Comparison of ENCODE assay signal across 17 cellular contexts in genomic region chr4:1570291-1571164, GRCh38.
A peak's percentile ranks its signal among the peaks of the same experiment; 100 is the strongest.
DNase-seq lines count a peak whose midpoint lies in the region; ATAC-seq and TF ChIP-seq lines count a peak whose summit lies in the region.
"Had no signal": no experiment of that assay in that cellular context is flagged by ENCODE, and none has a peak within 500 bp of the region (broad histone marks: within the 10 kb centered on the region; RNA-seq: fewer than 3 reads in every experiment).

No MANE protein-coding gene starts in this region.

- no peak overlapping the region for H2BK120ac ChIP-seq in mesenchymal stem cell (ENCODE audit: low read depth, low read length)

- no peak overlapping the region for H3K4me3 Mint-ChIP-seq in endodermal cell
- H3K4me3 Mint-ChIP-seq: HFFc6 had no signal

- no peaks in the 10 kb centered on the region for H3K79me1 ChIP-seq in mesenchymal stem cell (replicated peaks; ENCODE audit: low read length, poor library complexity, severe bottlenecking)

- H2BK12ac ChIP-seq in mesenchymal stem cell (ENCODE audit: low read length in 2 of 2): no peak overlapping the region

- H3K18ac ChIP-seq in mesenchymal stem cell (ENCODE audit: low read depth in 1 of 2, low read length in 2 of 2): no peak overlapping the region

- H4K8ac ChIP-seq in mesenchymal stem cell (ENCODE audit: low read length): no peak overlapping the region

- peaks cover 16% of the 10 kb centered on the region for H3K4me1 Mint-ChIP-seq in endodermal cell

- H3K4me1 ChIP-seq in right atrium auricular region (no peaks in the 10 kb centered on the region), endodermal cell (ENCODE audit: control insufficient read depth, insufficient read depth, low read length) (peaks cover 2% of the 10 kb centered on the region), mesenchymal stem cell (ENCODE audit: control insufficient read depth, insufficient read depth, low read depth, low read length) (peaks cover 4% of the 10 kb centered on the region), spleen (peaks cover 0 to 30% (median 3%) of the 10 kb centered on the region in 6 donors)

- no peaks in the 10 kb centered on the region for H3K36me3 Mint-ChIP-seq in endodermal cell (ENCODE audit: low read depth)

- H3K4me2 ChIP-seq in mesenchymal stem cell (ENCODE audit: low read length, poor library complexity, severe bottlenecking): no peak overlapping the region
- H3K4me2 ChIP-seq: BLaER1 treated with 17β-estradiol and CSF1 and Interleukin-3, amounts not matched to agents 10 nM and 100 nM had no signal

- H3K36me3 ChIP-seq in right atrium auricular region (no peaks in the 10 kb centered on the region), endodermal cell (ENCODE audit: control insufficient read depth, insufficient read depth, low read length) (no peaks in the 10 kb centered on the region), mesenchymal stem cell (ENCODE audit: control insufficient read depth in 1 of 2, insufficient read depth in 2 of 2, low read depth in 1 of 2, low read length in 2 of 2) (no peaks in the 10 kb centered on the region), spleen (no peaks in the 10 kb centered on the region)
- H3K36me3 ChIP-seq: BLaER1 treated with 17β-estradiol and CSF1 and Interleukin-3, amounts not matched to agents 10 nM and 100 nM had no signal

- H3K4ac ChIP-seq in mesenchymal stem cell (ENCODE audit: low read depth in 1 of 2, low read length in 2 of 2): no peak overlapping the region

- H2AK5ac ChIP-seq in mesenchymal stem cell (ENCODE audit: low read length, severe bottlenecking): no peak overlapping the region

- no peak overlapping the region for H2BK15ac ChIP-seq in mesenchymal stem cell (ENCODE audit: low read depth, poor library complexity, severe bottlenecking)

- peaks cover 2% of the 10 kb centered on the region for H3K27me3 Mint-ChIP-seq in endodermal cell (ENCODE audit: insufficient read depth)

- H2AFZ ChIP-seq in mesenchymal stem cell (ENCODE audit: low read depth, low read length): no peak overlapping the region

- ATAC-seq in Right ventricle myocardium inferior (no peak), HG03039 (IDR thresholded peaks at IDR 0.05; ENCODE audit: unreplicated experiment) (no peak)

- no peak overlapping the region for H3K4me3 ChIP-seq in right atrium auricular region
- H3K4me3 ChIP-seq in endodermal cell (ENCODE audit: low read length): no peak overlapping the region
- no peak overlapping the region for H3K4me3 ChIP-seq in mesenchymal stem cell (ENCODE audit: insufficient read depth in 1 of 2, low read depth in 1 of 2, low read length in 2 of 2)
- no peak overlapping the region for H3K4me3 ChIP-seq in spleen
- H3K4me3 ChIP-seq: BLaER1 treated with 17β-estradiol and CSF1 and Interleukin-3, amounts not matched to agents 10 nM and 100 nM had no signal

- H3K9ac ChIP-seq in endodermal cell (ENCODE audit: extremely low read depth, low read length, poor library complexity, severe bottlenecking) (no peak overlapping the region), mesenchymal stem cell (ENCODE audit: low read length) (no peak overlapping the region)
- H3K9ac ChIP-seq: BLaER1 treated with 17β-estradiol and CSF1 and Interleukin-3, amounts not matched to agents 10 nM and 100 nM had no signal

- intact Hi-C loops in Right ventricle myocardium inferior (cut with DNase I): no loop called here
- intact Hi-C loops in spleen (cut with DNase I; ENCODE audit: low total_unique reads): no loop called here

- H3K9me3 ChIP-seq in right atrium auricular region (no peaks in the 10 kb centered on the region), endodermal cell (ENCODE audit: control insufficient read depth, low read length) (no peaks in the 10 kb centered on the region), mesenchymal stem cell (ENCODE audit: control insufficient read depth, low read length) (no peaks in the 10 kb centered on the region), spleen (no peaks in the 10 kb centered on the region)
- H3K9me3 ChIP-seq: BLaER1 treated with 17β-estradiol and CSF1 and Interleukin-3, amounts not matched to agents 10 nM and 100 nM had no signal

- H3K27ac Mint-ChIP-seq in endodermal cell: no peak overlapping the region
- H3K27ac Mint-ChIP-seq: HFFc6 had no signal

- no peak overlapping the region for H2BK5ac ChIP-seq in mesenchymal stem cell (ENCODE audit: low read depth, low read length, poor library complexity, severe bottlenecking)

- peaks cover 3% of the 10 kb centered on the region for H3K9me3 Mint-ChIP-seq in endodermal cell
- H3K9me3 Mint-ChIP-seq: HFFc6 had no signal

- DNase-seq in Right ventricle myocardium inferior (ENCODE audit: missing footprints) (peak; percentile 60), right atrium auricular region (ENCODE audit: low spot score) (no peak), endodermal cell (peak; percentile 61), mesenchymal stem cell (no peak), spleen (peak; percentile 71), NCI-H2081 (lab: John Stamatoyannopoulos, UW) (no peak)
- DNase-seq in stimulated activated CD4-positive, alpha-beta T cell treated with anti-CD3 and anti-CD28 coated beads, Interleukin-2, amount 100 ng/mL, for 24 hours: no peak
- DNase-seq: 8988T, GF-D8, GOT3, HFFc6, NCI-H1436 treated with DMSO at 0.1 percent for 48 hours, NCI-H2107, NCI-H345, NCI-H526 treated with DMSO at 0.1 percent for 48 hours had no signal

- no peaks in the 10 kb centered on the region for H3K27me3 ChIP-seq in right atrium auricular region
- no peaks in the 10 kb centered on the region for H3K27me3 ChIP-seq in endodermal cell (ENCODE audit: control insufficient read depth, insufficient read depth, low read length, poor library complexity, severe bottlenecking)
- H3K27me3 ChIP-seq in mesenchymal stem cell (ENCODE audit: control insufficient read depth in 1 of 2, insufficient read depth in 1 of 2, low read length in 2 of 2): peaks cover 19 to 45% of the 10 kb centered on the region in 2 experiments
- peaks cover 0 to 48% (median 33%) of the 10 kb centered on the region in 7 donors for H3K27me3 ChIP-seq in spleen (replicated peaks in 1 of 7)

- H3K14ac ChIP-seq in mesenchymal stem cell (ENCODE audit: low read length in 2 of 2): peak overlapping the region in 1 of 2 experiments; percentile 23

- H3K23ac ChIP-seq in mesenchymal stem cell (ENCODE audit: low read length in 2 of 2): no peak overlapping the region

- H4K91ac ChIP-seq in mesenchymal stem cell (ENCODE audit: low read length): peak overlapping the region; percentile 28

- 85 to 87% methylated on average over 12 to 25 of the region's 25 CpGs for WGBS in endodermal cell (ENCODE audit: insufficient coverage in 1 of 2, insufficient read length in 1 of 2), 2 experiments
- WGBS in mesenchymal stem cell: 75% methylated on average over 25 of the region's 25 CpGs
- WGBS in spleen, 5 donors: 73 to 84% (median 83%) methylated on average over 13 to 25 of the region's 25 CpGs

- no peak for TF ChIP-seq POLR2A in spleen (IDR thresholded peaks at IDR 0.05)

- TF ChIP-seq CTCF in right atrium auricular region (IDR thresholded peaks at IDR 0.05) (no peak), endodermal cell (conservative IDR thresholded peaks at IDR 0.05) (peak; percentile 26), spleen (IDR thresholded peaks at IDR 0.05 in 8 of 11, conservative IDR thresholded peaks at IDR 0.05 in 3 of 11) (no peak)

- H3K27ac ChIP-seq in right atrium auricular region: no peak overlapping the region
- H3K27ac ChIP-seq in endodermal cell (ENCODE audit: low read depth, low read length): no peak overlapping the region
- H3K27ac ChIP-seq in mesenchymal stem cell (ENCODE audit: low read length, poor library complexity, severe bottlenecking): no peak overlapping the region
- H3K27ac ChIP-seq in spleen: no peak overlapping the region
- H3K27ac ChIP-seq: BLaER1 treated with 17β-estradiol and CSF1 and Interleukin-3, amounts not matched to agents 10 nM and 100 nM had no signal

Comparison
In these comparisons a context has a peak if more than half of its experiments do, and no peak if none do; other contexts are left out.
1. DNase-seq: peak in Right ventricle myocardium inferior (single experiment), endodermal cell (single experiment) and spleen (single experiment); none in right atrium auricular region (single experiment), mesenchymal stem cell (single experiment), NCI-H2081 (0 of 2) and stimulated activated CD4-positive, alpha-beta T cell treated with anti-CD3 and anti-CD28 coated beads, Interleukin-2, amount 100 ng/mL, for 24 hours (0 of 2).